Comparison of ENCODE assay signal across 9 cellular contexts in the genomic region with DNA sequence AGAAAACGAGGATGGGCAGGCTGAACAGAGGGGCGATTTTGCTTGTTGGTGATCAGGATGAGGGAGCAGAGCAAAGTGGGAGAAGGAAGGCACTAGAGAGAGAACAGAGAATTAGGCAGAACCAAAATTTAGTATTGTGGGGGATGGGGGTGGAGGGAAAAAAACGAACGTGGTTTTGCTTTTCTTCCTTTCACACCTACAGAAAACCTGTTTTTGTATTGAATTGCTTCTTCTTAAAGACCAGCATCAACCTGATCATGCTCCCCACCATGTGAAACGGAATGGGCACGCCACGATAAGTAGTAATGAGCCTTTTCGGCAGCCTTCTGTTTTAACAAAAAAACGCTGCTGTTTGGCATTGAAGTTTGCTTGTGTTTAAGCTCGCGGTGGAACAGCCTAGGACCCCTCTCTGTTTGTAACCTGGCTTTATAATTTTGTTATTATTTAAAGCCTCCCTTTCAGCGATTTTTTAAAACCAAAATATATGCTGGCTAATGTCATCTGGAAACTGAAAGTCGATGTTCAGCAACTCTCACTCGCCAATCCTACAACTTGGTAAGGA.
DNase-seq lines count a peak whose midpoint lies in the region; ATAC-seq and FAIRE-seq lines count a peak whose summit lies in the region.
"Had no signal": no experiment of that assay in that cellular context is flagged by ENCODE, and none has a peak within 500 bp of the region (broad histone marks: within the 10 kb centered on the region; RNA-seq: fewer than 3 reads in every experiment).

No MANE protein-coding gene starts in this region.

- no peaks in the 10 kb centered on the region for H3K36me3 ChIP-seq in SK-N-MC (ENCODE audit: insufficient read depth, low read length)

- H3K9ac ChIP-seq in SK-N-MC (ENCODE audit: insufficient read length), result peak overlapping the region; percentile 75

- H3K36me3 Mint-ChIP-seq in stimulated activated naive CD8-positive, alpha-beta T cell treated with anti-CD3 and anti-CD28 coated beads, Interleukin-15, Interleukin-2, amounts not matched to agents 100 ng/mL and 50 ng/mL, for 24 hours (ENCODE audit: low read depth), result no peaks in the 10 kb centered on the region

- peaks cover 25% of the 10 kb centered on the region for H3K27me3 Mint-ChIP-seq in stimulated activated naive CD8-positive, alpha-beta T cell treated with anti-CD3 and anti-CD28 coated beads, Interleukin-15, Interleukin-2, amounts not matched to agents 100 ng/mL and 50 ng/mL, for 24 hours

- H3K9me3 Mint-ChIP-seq in stimulated activated naive CD8-positive, alpha-beta T cell treated with anti-CD3 and anti-CD28 coated beads, Interleukin-15, Interleukin-2, amounts not matched to agents 100 ng/mL and 50 ng/mL, for 24 hours, result no peaks in the 10 kb centered on the region

- peak overlapping the region; percentile 74 for H3K27ac Mint-ChIP-seq in stimulated activated naive CD8-positive, alpha-beta T cell treated with anti-CD3 and anti-CD28 coated beads, Interleukin-15, Interleukin-2, amounts not matched to agents 100 ng/mL and 50 ng/mL, for 24 hours

- H3K9me3 ChIP-seq in SK-N-MC (ENCODE audit: low read depth, low read length), result no peaks in the 10 kb centered on the region
- H3K9me3 ChIP-seq: mucosa of descending colon had no signal

- peaks cover 21% of the 10 kb centered on the region for H3K4me1 Mint-ChIP-seq in stimulated activated naive CD8-positive, alpha-beta T cell treated with anti-CD3 and anti-CD28 coated beads, Interleukin-15, Interleukin-2, amounts not matched to agents 100 ng/mL and 50 ng/mL, for 24 hours (ENCODE audit: low read depth)

- H3K4me3 Mint-ChIP-seq in stimulated activated naive CD8-positive, alpha-beta T cell treated with anti-CD3 and anti-CD28 coated beads, Interleukin-15, Interleukin-2, amounts not matched to agents 100 ng/mL and 50 ng/mL, for 24 hours, result peak overlapping the region; percentile 31

- peak overlapping the region; percentile 98 for H3K27ac ChIP-seq in SK-N-MC

- DNase-seq in stimulated activated naive CD8-positive, alpha-beta T cell treated with anti-CD3 and anti-CD28 coated beads, Interleukin-15, Interleukin-2, amounts not matched to agents 100 U/mL and 50 U/mL, for 24 hours, result no peak
- DNase-seq in SK-N-MC (ENCODE audit: low read depth, low spot score), result no peak
- no peak for DNase-seq in HuH-7 (ENCODE audit: low spot score)
- DNase-seq in NCI-H510A treated with DMSO at 0.1 percent for 48 hours (lab: John Stamatoyannopoulos, UW), result no peak
- DNase-seq in AML-193 (lab: John Stamatoyannopoulos, UW), result no peak

- peak; percentile 13 for FAIRE-seq in islet of Langerhans (lab: Jason Lieb, UNC)

- H3K4me3 ChIP-seq in SK-N-MC, result peak overlapping the region; percentile 77
- H3K4me3 ChIP-seq: mucosa of descending colon had no signal

- ATAC-seq in stimulated activated naive CD8-positive, alpha-beta T cell treated with anti-CD3 and anti-CD28 coated beads, Interleukin-15, Interleukin-2, amounts not matched to agents 100 U/mL and 50 U/mL, for 24 hours, result no peak
- no peak for ATAC-seq in HG03139 (IDR thresholded peaks at IDR 0.05; ENCODE audit: unreplicated experiment)
